ENCODE assay signal across 25 cellular contexts in genomic region chr1:85223334-85223733, GRCh38.
"Had no signal": no experiment of that assay in that cellular context is flagged by ENCODE, and none has a peak within 500 bp of the region (broad histone marks: within the 10 kb centered on the region; RNA-seq: fewer than 3 reads in every experiment).

No MANE protein-coding gene starts in this region.

- H3K27me3 ChIP-seq: neutrophil, tibial nerve had no signal

- H3K36me3 Mint-ChIP-seq: activated naive CD8-positive, alpha-beta T cell; brain; immature natural killer cell; natural killer cell; T-cell had no signal

- ATAC-seq: activated T-cell treated with anti-CD3 and anti-CD28 coated beads, Interleukin-2, amount 50 U/mL, for 72 hours; left colon; natural killer cell; T-cell had no signal

- H3K27ac Mint-ChIP-seq: activated naive CD8-positive, alpha-beta T cell; activated T-cell treated with anti-CD3 and anti-CD28 coated beads, Interleukin-2, amount 50 U/mL, for 72 hours; brain; immature natural killer cell; natural killer cell; T-cell; T-helper 2 cell treated with Interferon-gamma antibody and Interleukin-4, amounts not matched to agents 5 μg/mL and 100 μg/mL, for 36 hours had no signal

- H3K4me3 Mint-ChIP-seq: activated naive CD8-positive, alpha-beta T cell; activated T-cell treated with anti-CD3 and anti-CD28 coated beads, Interleukin-2, amount 50 U/mL, for 72 hours; brain; immature natural killer cell; natural killer cell; T-cell; T-helper 2 cell treated with Interferon-gamma antibody and Interleukin-4, amounts not matched to agents 5 μg/mL and 100 μg/mL, for 36 hours had no signal

- H3K9me3 ChIP-seq: neutrophil, tibial nerve had no signal

- H3K36me3 ChIP-seq: neutrophil, tibial nerve had no signal

- H3K4me1 Mint-ChIP-seq: immature natural killer cell, natural killer cell, T-cell had no signal

- DNase-seq: activated CD4-positive, alpha-beta T cell treated with anti-CD3 and anti-CD28 coated beads for 4 hours; activated CD4-positive, alpha-beta T cell treated with anti-CD3 and anti-CD28 coated beads, Interleukin-2, amount 50 U/mL, for 4 hours; activated naive CD4-positive, alpha-beta T cell; activated T-cell treated with anti-CD3 and anti-CD28 coated beads for 4 hours; activated T-cell treated with anti-CD3 and anti-CD28 coated beads, Interleukin-2, amount 50 U/mL, for 72 hours; aorta; dorsolateral prefrontal cortex; effector memory CD4-positive, alpha-beta T cell; head of caudate nucleus; hypothalamus; immature natural killer cell; kidney; left colon; natural killer cell; retina; stimulated activated CD4-positive, alpha-beta T cell treated with anti-CD3 and anti-CD28 coated beads, Interleukin-1b, Interleukin-23, amount 100 ng/mL, for 48 hours; stimulated activated naive CD4-positive, alpha-beta T cell; T-cell had no signal

- H3K4me3 ChIP-seq: coronary artery, dorsolateral prefrontal cortex, smooth muscle cell, tibial nerve had no signal

- H3K27ac ChIP-seq: coronary artery, dorsolateral prefrontal cortex, neutrophil, tibial nerve had no signal

- H3K9me3 Mint-ChIP-seq: activated T-cell treated with anti-CD3 and anti-CD28 coated beads, Interleukin-2, amount 50 U/mL, for 72 hours; brain; natural killer cell; T-cell; T-helper 2 cell treated with Interferon-gamma antibody and Interleukin-4, amounts not matched to agents 5 μg/mL and 100 μg/mL, for 36 hours had no signal
